8 cellular contexts compared by ENCODE assay signal in genomic region chr17:61928101-61928436, GRCh38. TPM values are rescaled to one million over a fixed set of nuclear protein-coding genes. Genes with fewer than 3 reads are reported as not detected.
A peak's percentile ranks its signal among the peaks of the same experiment; 100 is the strongest.
DNase-seq lines count a peak whose midpoint lies in the region; ATAC-seq, FAIRE-seq and TF ChIP-seq lines count a peak whose summit lies in the region.

No MANE protein-coding gene starts in this region.

- no peak for DNase-seq in T1000 (lab: John Stamatoyannopoulos, UW)
- DNase-seq in ACHN: no peak
- DNase-seq in RCC 7860 (ENCODE audit: low spot score): no peak
- no peak for DNase-seq in KG1 (lab: John Stamatoyannopoulos, UW)

- in situ Hi-C loops in ACHN (cut with HindIII; ENCODE audit: low pct_ligation_motif_present, low pct_unique_long_range_greater_than_20kb, low sequenced_read_pairs): no loop called here

- H3K36me3 Mint-ChIP-seq in brain: peaks cover 31% of the 10 kb centered on the region

- peaks cover 14% of the 10 kb centered on the region for H3K27me3 Mint-ChIP-seq in brain

- H3K9me3 Mint-ChIP-seq in brain: no peaks in the 10 kb centered on the region

- no peaks in the 10 kb centered on the region for H3K27me3 ChIP-seq in muscle layer of duodenum (ENCODE audit: low read depth, low read length)

- peaks cover 7% of the 10 kb centered on the region in 2 donors for H3K36me3 ChIP-seq in muscle layer of duodenum (ENCODE audit: control insufficient read depth in 1 of 2, insufficient read depth in 2 of 2, low read length in 2 of 2)

- TF ChIP-seq CTCF in C4-2B (conservative IDR thresholded peaks at IDR 0.05) (no peak), brain (conservative IDR thresholded peaks at IDR 0.05) (no peak)

- peak overlapping the region; percentile 93 to 96 (median 95) for H3K4me3 Mint-ChIP-seq in brain

- peak overlapping the region; percentile 91 for H3K27ac ChIP-seq in C4-2B
- H3K27ac ChIP-seq in muscle layer of duodenum (ENCODE audit: low read length): peak overlapping the region; percentile 99

- H3K27ac Mint-ChIP-seq in brain: peak overlapping the region; percentile 94 to 98 (median 96)

- FAIRE-seq in RCC 7860 (lab: Jason Lieb, UNC): no peak

- peak overlapping the region; percentile 73 to 98 for H3K4me3 ChIP-seq in muscle layer of duodenum (ENCODE audit: low read depth in 1 of 2, low read length in 2 of 2)

- H3K4me1 Mint-ChIP-seq in brain: peaks cover 22% of the 10 kb centered on the region

- no peaks in the 10 kb centered on the region for H3K9me3 ChIP-seq in muscle layer of duodenum (ENCODE audit: control insufficient read depth in 1 of 2, low read length in 2 of 2)

- peaks cover 8 to 14% of the 10 kb centered on the region in 2 donors for H3K4me1 ChIP-seq in muscle layer of duodenum (ENCODE audit: control insufficient read depth in 1 of 2, insufficient read depth in 2 of 2, low read length in 2 of 2)

- ATAC-seq in HG02885 (IDR thresholded peaks at IDR 0.05; ENCODE audit: poor library complexity, unreplicated experiment): peak; percentile 7

RNA-seq across cellular contexts. Expression of gene INTS2, which starts 0.3 kb away (rescaled TPM):
- 3.9 TPM for polyA plus RNA-seq in brain (ENCODE audit: insufficient read depth, low read depth, low replicate concordance)
